Comparison of ENCODE assay signal across 1 cellular context in the genomic region with DNA sequence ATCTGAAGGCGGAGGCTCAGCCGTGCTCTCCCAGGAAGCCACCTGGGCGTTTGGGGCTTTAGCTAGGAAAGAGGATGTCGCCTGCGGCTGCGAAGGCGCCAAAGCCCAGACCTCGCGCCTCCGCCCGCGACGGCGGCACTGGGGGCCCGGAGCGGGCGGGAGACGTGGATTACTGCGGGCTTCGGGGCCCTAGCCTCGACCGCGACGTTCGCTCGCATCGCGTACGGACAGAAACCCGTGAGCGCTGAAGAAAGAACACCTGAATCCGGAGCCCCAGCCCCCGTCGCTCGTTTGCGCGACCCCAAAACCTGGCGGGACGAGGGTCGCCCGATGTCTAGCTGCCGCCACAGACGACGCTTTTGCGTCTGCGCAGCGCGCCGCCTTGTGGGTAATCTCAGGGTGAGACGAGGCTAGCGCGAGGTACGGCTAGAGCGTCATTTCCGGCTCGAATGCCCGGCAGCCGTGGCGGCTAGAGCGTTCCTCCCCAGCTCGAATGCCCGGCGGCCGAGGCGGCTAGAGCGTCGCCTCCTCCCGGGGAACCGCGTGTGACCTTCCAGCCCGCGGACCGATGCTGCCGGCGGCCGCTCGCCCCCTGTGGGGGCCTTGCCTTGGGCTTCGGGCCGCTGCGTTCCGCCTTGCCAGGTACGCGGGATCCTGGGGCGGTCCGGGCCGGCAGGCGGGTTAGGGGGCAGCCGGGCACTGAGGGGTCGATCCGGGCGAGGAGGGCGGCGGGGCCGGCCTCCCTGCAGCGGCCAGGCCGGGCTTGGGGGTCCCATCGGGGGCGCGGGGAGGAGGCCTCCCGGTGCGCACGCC.
A peak's percentile ranks its signal among the peaks of the same experiment; 100 is the strongest.
TF ChIP-seq lines count a peak whose summit lies in the region.

A gene (plus strand): TSS at position 434 of the 813 bp plus-strand sequence. CDS start 135 bp downstream, at position 569.

TF ChIP-seq in HEK293, 187 proteins besides CTCF, POLR2A, EP300 and RAD21 (continued from another document):
- TF ChIP-seq, protein P1, sequence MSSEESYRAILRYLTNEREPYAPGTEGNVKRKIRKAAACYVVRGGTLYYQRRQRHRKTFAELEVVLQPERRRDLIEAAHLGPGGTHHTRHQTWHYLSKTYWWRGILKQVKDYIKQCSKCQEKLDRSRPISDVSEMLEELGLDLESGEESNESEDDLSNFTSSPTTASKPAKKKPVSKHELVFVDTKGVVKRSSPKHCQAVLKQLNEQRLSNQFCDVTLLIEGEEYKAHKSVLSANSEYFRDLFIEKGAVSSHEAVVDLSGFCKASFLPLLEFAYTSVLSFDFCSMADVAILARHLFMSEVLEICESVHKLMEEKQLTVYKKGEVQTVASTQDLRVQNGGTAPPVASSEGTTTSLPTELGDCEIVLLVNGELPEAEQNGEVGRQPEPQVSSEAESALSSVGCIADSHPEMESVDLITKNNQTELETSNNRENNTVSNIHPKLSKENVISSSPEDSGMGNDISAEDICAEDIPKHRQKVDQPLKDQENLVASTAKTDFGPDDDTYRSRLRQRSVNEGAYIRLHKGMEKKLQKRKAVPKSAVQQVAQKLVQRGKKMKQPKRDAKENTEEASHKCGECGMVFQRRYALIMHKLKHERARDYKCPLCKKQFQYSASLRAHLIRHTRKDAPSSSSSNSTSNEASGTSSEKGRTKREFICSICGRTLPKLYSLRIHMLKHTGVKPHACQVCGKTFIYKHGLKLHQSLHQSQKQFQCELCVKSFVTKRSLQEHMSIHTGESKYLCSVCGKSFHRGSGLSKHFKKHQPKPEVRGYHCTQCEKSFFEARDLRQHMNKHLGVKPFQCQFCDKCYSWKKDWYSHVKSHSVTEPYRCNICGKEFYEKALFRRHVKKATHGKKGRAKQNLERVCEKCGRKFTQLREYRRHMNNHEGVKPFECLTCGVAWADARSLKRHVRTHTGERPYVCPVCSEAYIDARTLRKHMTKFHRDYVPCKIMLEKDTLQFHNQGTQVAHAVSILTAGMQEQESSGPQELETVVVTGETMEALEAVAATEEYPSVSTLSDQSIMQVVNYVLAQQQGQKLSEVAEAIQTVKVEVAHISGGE (tag by site-specific recombination; conservative IDR thresholded peaks at IDR 0.05; ENCODE audit: low read depth), result peak; percentile 86
- TF ChIP-seq, protein P2, sequence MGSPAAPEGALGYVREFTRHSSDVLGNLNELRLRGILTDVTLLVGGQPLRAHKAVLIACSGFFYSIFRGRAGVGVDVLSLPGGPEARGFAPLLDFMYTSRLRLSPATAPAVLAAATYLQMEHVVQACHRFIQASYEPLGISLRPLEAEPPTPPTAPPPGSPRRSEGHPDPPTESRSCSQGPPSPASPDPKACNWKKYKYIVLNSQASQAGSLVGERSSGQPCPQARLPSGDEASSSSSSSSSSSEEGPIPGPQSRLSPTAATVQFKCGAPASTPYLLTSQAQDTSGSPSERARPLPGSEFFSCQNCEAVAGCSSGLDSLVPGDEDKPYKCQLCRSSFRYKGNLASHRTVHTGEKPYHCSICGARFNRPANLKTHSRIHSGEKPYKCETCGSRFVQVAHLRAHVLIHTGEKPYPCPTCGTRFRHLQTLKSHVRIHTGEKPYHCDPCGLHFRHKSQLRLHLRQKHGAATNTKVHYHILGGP (tag by site-specific recombination; IDR thresholded peaks at IDR 0.05), result no peak
- TF ChIP-seq, protein P3, sequence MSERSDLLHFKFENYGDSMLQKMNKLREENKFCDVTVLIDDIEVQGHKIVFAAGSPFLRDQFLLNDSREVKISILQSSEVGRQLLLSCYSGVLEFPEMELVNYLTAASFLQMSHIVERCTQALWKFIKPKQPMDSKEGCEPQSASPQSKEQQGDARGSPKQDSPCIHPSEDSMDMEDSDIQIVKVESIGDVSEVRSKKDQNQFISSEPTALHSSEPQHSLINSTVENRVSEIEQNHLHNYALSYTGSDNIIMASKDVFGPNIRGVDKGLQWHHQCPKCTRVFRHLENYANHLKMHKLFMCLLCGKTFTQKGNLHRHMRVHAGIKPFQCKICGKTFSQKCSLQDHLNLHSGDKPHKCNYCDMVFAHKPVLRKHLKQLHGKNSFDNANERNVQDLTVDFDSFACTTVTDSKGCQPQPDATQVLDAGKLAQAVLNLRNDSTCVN (tag by site-specific recombination; optimal IDR thresholded peaks at IDR 0.05), result peak; percentile 86
- TF ChIP-seq SCRT1 (tag by site-specific recombination; IDR thresholded peaks at IDR 0.05; ENCODE audit: borderline replicate concordance) (no peak), ZNF354C (tag by site-specific recombination; IDR thresholded peaks at IDR 0.05; ENCODE audit: borderline replicate concordance, low read depth) (no peak), KLF10 (tag by site-specific recombination; IDR thresholded peaks at IDR 0.05) (peak; percentile 32; the same call in 1 of the 2 replicates)
